9 cellular contexts compared by ENCODE assay signal in genomic region chr6:98020222-98020621, GRCh38.
"Had no signal": no experiment of that assay in that cellular context is flagged by ENCODE, and none has a peak within 500 bp of the region (broad histone marks: within the 10 kb centered on the region; RNA-seq: fewer than 3 reads in every experiment).

No MANE protein-coding gene starts in this region.

- ATAC-seq: HCT116, HepG2 had no signal

- H3K9me3 ChIP-seq: HAP-1 had no signal

- H3K36me3 Mint-ChIP-seq: IgD-negative memory B cell had no signal

- DNase-seq: GOT3, H7, HFFc6, KBM-7 had no signal

- H3K4me3 ChIP-seq: HAP-1 had no signal

- H3K4me3 Mint-ChIP-seq: HFFc6, IgD-negative memory B cell had no signal

- H3K4me1 Mint-ChIP-seq: IgD-negative memory B cell had no signal

- H3K27ac ChIP-seq: HL-60 had no signal

- H3K36me3 ChIP-seq: HAP-1 had no signal

- H3K27ac Mint-ChIP-seq: HFFc6, IgD-negative memory B cell had no signal
